In the genomic region with DNA sequence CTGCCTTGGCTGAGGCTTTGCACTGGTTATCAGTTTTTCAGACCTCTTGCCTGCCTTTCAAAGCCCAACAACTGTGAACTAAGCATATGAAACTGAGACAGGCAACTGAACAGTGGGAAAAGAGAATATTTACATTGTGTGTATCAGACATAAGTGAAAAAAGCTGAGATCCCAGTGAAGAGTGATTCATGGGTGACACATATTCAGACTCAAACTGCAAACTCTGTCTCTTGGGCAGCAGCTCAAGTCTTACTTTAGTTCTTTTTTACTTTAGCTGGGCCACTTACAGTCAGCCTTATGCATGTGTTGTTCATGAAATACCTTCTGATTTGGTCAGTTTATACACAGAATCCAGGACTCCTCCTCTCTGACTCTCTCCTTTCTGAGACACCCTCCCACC, we compare ENCODE assay signal across 10 cellular contexts. TPM values are rescaled to one million over a fixed set of nuclear protein-coding genes. Genes with fewer than 3 reads are reported as not detected.
DNase-seq lines count a peak whose midpoint lies in the region; ATAC-seq and TF ChIP-seq lines count a peak whose summit lies in the region.
"Had no signal": no experiment of that assay in that cellular context is flagged by ENCODE, and none has a peak within 500 bp of the region (broad histone marks: within the 10 kb centered on the region; RNA-seq: fewer than 3 reads in every experiment).

No MANE protein-coding gene starts in this region.

- POLR2A ChIA-PET in CD4-positive, alpha-beta memory T cell (lab: Charles Lee; ENCODE audit: partially characterized antibody): no interaction called here
- POLR2A ChIA-PET in T-cell (lab: Charles Lee): interaction anchor here in 1 of 2 donors (1.0 kb wide), 1 partner anchor 11 kb away, joined by 3 read pairs; no protein-coding TSS in a partner anchor

- peak overlapping the region in 4 of 7 donors; percentile 20 to 80 (median 36) for H3K27ac Mint-ChIP-seq in CD4-positive, alpha-beta memory T cell
- peak overlapping the region in 1 of 2 donors; percentile 35 for H3K27ac Mint-ChIP-seq in T-cell

- no peaks in the 10 kb centered on the region for H3K27me3 Mint-ChIP-seq in CD4-positive, alpha-beta memory T cell
- no peaks in the 10 kb centered on the region for H3K27me3 Mint-ChIP-seq in T-cell

- H3K36me3 Mint-ChIP-seq in CD4-positive, alpha-beta memory T cell: peaks cover 41 to 42% of the 10 kb centered on the region in 2 donors
- H3K36me3 Mint-ChIP-seq in T-cell: peaks cover 42% of the 10 kb centered on the region

- intact Hi-C loops in CD4-positive, alpha-beta memory T cell (cut with micrococcal nuclease): no loop called here
- intact Hi-C loops in body of pancreas (cut with DNase I) (no loop called here), left lung (cut with DNase I) (no loop called here)

- no peak overlapping the region for H3K4me3 ChIP-seq in CD4-positive, alpha-beta memory T cell (ENCODE audit: low read length in 2 of 2)
- H3K4me3 ChIP-seq in body of pancreas (no peak overlapping the region), left lung (no peak overlapping the region)
- H3K4me3 ChIP-seq: heart right ventricle, suprapubic skin had no signal

- CTCF ChIA-PET in CD4-positive, alpha-beta memory T cell (lab: Charles Lee; ENCODE audit: partially characterized antibody): no interaction called here
- CTCF ChIA-PET in T-cell (lab: Charles Lee): interaction anchor here in 1 of 2 donors (0.6 kb wide), 1 partner anchor 23 kb away, joined by 3 read pairs; no protein-coding TSS in a partner anchor

- no peak for TF ChIP-seq POLR2A in body of pancreas (IDR thresholded peaks at IDR 0.05)

- peak; percentile 18 for ATAC-seq in body of pancreas
- ATAC-seq in left lung: peak; percentile 38
- no peak for ATAC-seq in T-cell (replicated peaks in 1 of 4)

- H3K27ac ChIP-seq in CD4-positive, alpha-beta memory T cell (ENCODE audit: low read depth, low read length): no peak overlapping the region
- peak overlapping the region in 2 of 4 donors; percentile 32 to 33 for H3K27ac ChIP-seq in body of pancreas
- no peak overlapping the region for H3K27ac ChIP-seq in left lung
- H3K27ac ChIP-seq: heart right ventricle, suprapubic skin had no signal

- peaks cover 52 to 77% (median 65%) of the 10 kb centered on the region in 4 donors for H3K4me1 Mint-ChIP-seq in CD4-positive, alpha-beta memory T cell
- H3K4me1 Mint-ChIP-seq in T-cell: peaks cover 76 to 83% (median 76%) of the 10 kb centered on the region in 3 donors

- H3K9me3 Mint-ChIP-seq in CD4-positive, alpha-beta memory T cell: no peaks in the 10 kb centered on the region
- no peaks in the 10 kb centered on the region for H3K9me3 Mint-ChIP-seq in T-cell

- no peak for DNase-seq in CD4-positive, alpha-beta memory T cell
- peak; percentile 75 for DNase-seq in HS-5 (ENCODE audit: low read depth)
- DNase-seq in body of pancreas: no peak
- DNase-seq in left lung: no peak
- DNase-seq in GM19238 (ENCODE audit: insufficient read length, low spot score): no peak
- DNase-seq in HT-29 (ENCODE audit: low spot score): no peak
- no peak for DNase-seq in T-cell
- DNase-seq in DMS79 (lab: John Stamatoyannopoulos, UW): no peak
- DNase-seq: heart right ventricle had no signal

- TF ChIP-seq CTCF in body of pancreas (IDR thresholded peaks at IDR 0.05): no peak
- TF ChIP-seq CTCF in left lung (IDR thresholded peaks at IDR 0.05): no peak

- no peak overlapping the region for H3K4me3 Mint-ChIP-seq in CD4-positive, alpha-beta memory T cell
- H3K4me3 Mint-ChIP-seq in T-cell: peak overlapping the region in 1 of 3 donors; percentile 36

- peaks cover 12% of the 10 kb centered on the region for H3K36me3 ChIP-seq in CD4-positive, alpha-beta memory T cell (ENCODE audit: insufficient read depth, low read length)
- H3K36me3 ChIP-seq in body of pancreas (replicated peaks in 1 of 2; ENCODE audit: insufficient read depth in 1 of 2, low read depth in 2 of 2) (no peaks in the 10 kb centered on the region), left lung (no peaks in the 10 kb centered on the region)
- H3K36me3 ChIP-seq: suprapubic skin had no signal

- H3K27me3 ChIP-seq in CD4-positive, alpha-beta memory T cell (ENCODE audit: insufficient read depth, low read length): no peaks in the 10 kb centered on the region
- H3K27me3 ChIP-seq in body of pancreas (no peaks in the 10 kb centered on the region), left lung (no peaks in the 10 kb centered on the region)
- H3K27me3 ChIP-seq: heart right ventricle, suprapubic skin had no signal

- H3K4me1 ChIP-seq in CD4-positive, alpha-beta memory T cell (ENCODE audit: insufficient read depth, low read length): peaks cover 36% of the 10 kb centered on the region
- H3K4me1 ChIP-seq in body of pancreas: peaks cover 31% of the 10 kb centered on the region
- peaks cover 0 to 5% of the 10 kb centered on the region in 2 donors for H3K4me1 ChIP-seq in left lung

- no peaks in the 10 kb centered on the region for H3K9me3 ChIP-seq in CD4-positive, alpha-beta memory T cell (ENCODE audit: control insufficient read depth in 1 of 2, low read length in 2 of 2)
- H3K9me3 ChIP-seq in body of pancreas (no peaks in the 10 kb centered on the region), left lung (no peaks in the 10 kb centered on the region)
- H3K9me3 ChIP-seq: heart right ventricle, suprapubic skin had no signal

RNA-seq across cellular contexts. Expression of a gene that starts 19.2 kb away (rescaled TPM):
- 10 to 100 TPM; 46.1 to 48.0 TPM for total RNA-seq in CD4-positive, alpha-beta memory T cell
- 100 to 1,000 TPM in 1 of 2 donors, 10 to 100 TPM in 1; 65.5 to 114 TPM for polyA plus RNA-seq in CD4-positive, alpha-beta memory T cell
- total RNA-seq in body of pancreas (10 to 100 TPM; 42.0 to 50.4 TPM), left lung (10 to 100 TPM; 57.1 to 59.5 TPM), T-cell (10 to 100 TPM; 45.6 to 65.9 (median 49.5) TPM)
- total RNA-seq in HT-29 (2014; rRNA removed; shearing (Covaris generic)): 12.8 and 13.9 TPM in 2 replicates

Comparison
In these comparisons a context has a peak if more than half of its experiments do, and no peak if none do; other contexts are left out.
1. ATAC-seq: peak in body of pancreas (single experiment) and left lung (single experiment); none in T-cell (0 of 4).